In genomic region chr2:67311536-67311935, GRCh38 we compare ENCODE assay signal across 14 cellular contexts.
DNase-seq lines count a peak whose midpoint lies in the region; ATAC-seq, FAIRE-seq and TF ChIP-seq lines count a peak whose summit lies in the region.
"Had no signal": no experiment of that assay in that cellular context is flagged by ENCODE, and none has a peak within 500 bp of the region (broad histone marks: within the 10 kb centered on the region; RNA-seq: fewer than 3 reads in every experiment).

No MANE protein-coding gene starts in this region.

- ATAC-seq in A549 (no peak), GM19328 (IDR thresholded peaks at IDR 0.05; ENCODE audit: unreplicated experiment) (no peak)
- ATAC-seq: gastroesophageal sphincter; natural killer cell treated with Interleukin-12 subunit alpha and Interleukin-12 subunit beta and Interleukin-15 and Interleukin-18, amount 100 ng/mL, for 72 hours had no signal

- DNase-seq in A549 (ENCODE audit: low read depth in 1 of 2, low spot score in 1 of 2): no peak
- no peak for DNase-seq in H54 (ENCODE audit: insufficient read length, low spot score)
- peak; percentile 36 for DNase-seq in SK-N-DZ (ENCODE audit: low spot score)
- peak; percentile 78 for DNase-seq in fibroblast of peridontal ligament (ENCODE audit: extremely low read depth)
- no peak for DNase-seq in tibial artery
- no peak for DNase-seq in CD1c-positive myeloid dendritic cell (ENCODE audit: extremely low spot score)
- DNase-seq in NCI-H345 treated with DMSO at 0.1 percent for 48 hours (lab: John Stamatoyannopoulos, UW; ENCODE audit: unreplicated experiment): no peak
- DNase-seq: activated CD4-positive, alpha-beta memory T cell treated with anti-CD3 and anti-CD28 coated beads for 36 hours; kidney glomerular epithelial cell; NCI-H2029 had no signal

- intact Hi-C loops in tibial artery (cut with DNase I; ENCODE audit: low total_unique reads): no loop called here

- TF ChIP-seq POLR2A in A549 (IDR thresholded peaks at IDR 0.05; ENCODE audit: low read length) (no peak), H54 (IDR thresholded peaks at IDR 0.05; ENCODE audit: low read depth, low read length) (no peak)

- 3% methylated on average over 2 of the region's 2 CpGs for WGBS in A549 (ENCODE audit: missing lambda C conversion rate)

- H3K27me3 ChIP-seq in tibial artery: no peaks in the 10 kb centered on the region
- H3K27me3 ChIP-seq: gastroesophageal sphincter had no signal

- H3K27ac ChIP-seq in A549 (0 out of 6 replicates have a peak overlapping the region, but pooled peaks of 1 of the 2 experiments have one; percentile 11), tibial artery (no peak overlapping the region)
- H3K27ac ChIP-seq: gastroesophageal sphincter had no signal

- no peak for TF ChIP-seq RAD21 in A549 (conservative IDR thresholded peaks at IDR 0.05 in 1 of 2, IDR thresholded peaks at IDR 0.05 in 1 of 2)

- FAIRE-seq in A549 (lab: Jason Lieb, UNC) (no peak), H54 (lab: Jason Lieb, UNC) (peak; percentile 93)
- FAIRE-seq: urothelium cell line had no signal

- CTCF ChIA-PET in A549 (lab: Yijun Ruan, JAX): interaction anchor here (1.6 kb wide), 1 partner anchor 11 kb away, joined by 4 read pairs; no protein-coding TSS in a partner anchor

- POLR2A ChIA-PET in A549 (lab: Yijun Ruan, JAX): no interaction called here

- H3K4me3 ChIP-seq in A549 (no peak overlapping the region), tibial artery (no peak overlapping the region)
- H3K4me3 ChIP-seq: gastroesophageal sphincter had no signal

- peak overlapping the region; percentile 20 for H3K4me2 ChIP-seq in A549

- TF ChIP-seq CTCF in A549 (IDR thresholded peaks at IDR 0.05) (no peak), tibial artery (IDR thresholded peaks at IDR 0.05) (no peak)

- TF ChIP-seq EP300 in A549 (IDR thresholded peaks at IDR 0.05): no peak

- no peaks in the 10 kb centered on the region for H3K9me3 ChIP-seq in A549
- no peaks in the 10 kb centered on the region for H3K9me3 ChIP-seq in tibial artery
- H3K9me3 ChIP-seq: gastroesophageal sphincter had no signal

- no peaks in the 10 kb centered on the region for H3K36me3 ChIP-seq in tibial artery
- H3K36me3 ChIP-seq: gastroesophageal sphincter had no signal

- peaks cover 27% of the 10 kb centered on the region for H3K4me1 ChIP-seq in A549
- H3K4me1 ChIP-seq in tibial artery: no peaks in the 10 kb centered on the region

TF ChIP-seq in A549, 52 proteins besides CTCF, POLR2A, EP300 and RAD21:
- TF ChIP-seq ESRRA (IDR thresholded peaks at IDR 0.05; ENCODE audit: borderline replicate concordance, low read length) (no peak), JUNB (IDR thresholded peaks at IDR 0.05) (0 out of 2 replicates have a peak, but pooled peaks have one; percentile 25), FOSL2 (IDR thresholded peaks at IDR 0.05) (no peak), FOSL2 (CRISPR knock-in tag; IDR thresholded peaks at IDR 0.05) (peak; percentile 16; the same call in 1 of the 2 replicates)
TF ChIP-seq in A549: peak in this region for 2.

Comparison
In these comparisons a context has a peak if more than half of its experiments do, and no peak if none do; other contexts are left out.
1. DNase-seq: peak in SK-N-DZ (single experiment) and fibroblast of peridontal ligament (single experiment); none in A549 (0 of 2), H54 (single experiment), tibial artery (0 of 2), CD1c-positive myeloid dendritic cell (single experiment) and NCI-H345 treated with DMSO at 0.1 percent for 48 hours (single experiment).